Comparison of ENCODE assay signal across 8 cellular contexts in the genomic region with DNA sequence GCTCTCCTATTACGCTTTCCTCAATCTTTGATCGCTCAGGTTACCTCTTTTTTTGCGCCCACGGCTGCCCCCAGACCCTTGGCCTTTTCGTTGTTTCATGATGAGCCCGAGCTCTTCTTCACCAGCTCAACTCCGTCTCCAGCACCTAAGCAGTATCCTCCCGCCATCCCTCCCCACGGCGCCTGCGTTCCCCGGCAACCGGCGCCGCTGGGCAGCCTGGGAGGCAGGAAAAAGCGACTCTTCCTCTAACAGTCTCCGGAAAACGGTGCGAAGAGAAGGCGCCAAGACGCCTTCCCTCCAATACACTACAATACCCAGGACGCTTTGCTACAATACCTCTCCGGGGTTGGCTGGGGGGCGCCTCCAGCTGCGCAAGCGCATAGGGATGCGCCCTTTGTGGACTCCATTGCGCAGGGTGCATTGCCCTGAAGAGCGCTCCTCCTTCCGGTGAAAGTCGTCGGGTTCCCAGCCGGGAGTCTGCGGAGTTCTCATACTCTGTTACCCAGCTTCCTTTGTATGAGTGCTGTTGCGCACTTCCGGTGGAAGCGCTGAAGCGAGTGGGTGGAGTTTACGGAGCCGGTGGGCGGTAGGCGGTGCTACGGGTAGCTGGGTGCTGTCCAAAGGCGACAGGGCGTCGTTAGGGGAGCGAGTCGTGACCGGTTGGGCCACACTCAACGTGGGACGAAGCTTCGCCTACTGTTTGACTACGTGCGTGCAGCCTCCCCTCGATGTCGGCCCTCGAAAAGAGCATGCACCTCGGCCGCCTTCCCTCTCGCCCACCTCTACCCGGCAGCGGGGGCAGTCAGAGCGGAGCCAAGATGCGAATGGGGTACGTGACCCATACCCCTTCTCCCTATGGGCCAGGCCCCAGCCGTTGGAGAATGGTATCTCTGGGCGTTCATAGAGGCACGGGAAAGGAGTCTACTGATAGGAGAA. TPM values are rescaled to one million over a fixed set of nuclear protein-coding genes. Genes with fewer than 3 reads are reported as not detected.
DNase-seq lines count a peak whose midpoint lies in the region; ATAC-seq and TF ChIP-seq lines count a peak whose summit lies in the region.

A gene with protein sequence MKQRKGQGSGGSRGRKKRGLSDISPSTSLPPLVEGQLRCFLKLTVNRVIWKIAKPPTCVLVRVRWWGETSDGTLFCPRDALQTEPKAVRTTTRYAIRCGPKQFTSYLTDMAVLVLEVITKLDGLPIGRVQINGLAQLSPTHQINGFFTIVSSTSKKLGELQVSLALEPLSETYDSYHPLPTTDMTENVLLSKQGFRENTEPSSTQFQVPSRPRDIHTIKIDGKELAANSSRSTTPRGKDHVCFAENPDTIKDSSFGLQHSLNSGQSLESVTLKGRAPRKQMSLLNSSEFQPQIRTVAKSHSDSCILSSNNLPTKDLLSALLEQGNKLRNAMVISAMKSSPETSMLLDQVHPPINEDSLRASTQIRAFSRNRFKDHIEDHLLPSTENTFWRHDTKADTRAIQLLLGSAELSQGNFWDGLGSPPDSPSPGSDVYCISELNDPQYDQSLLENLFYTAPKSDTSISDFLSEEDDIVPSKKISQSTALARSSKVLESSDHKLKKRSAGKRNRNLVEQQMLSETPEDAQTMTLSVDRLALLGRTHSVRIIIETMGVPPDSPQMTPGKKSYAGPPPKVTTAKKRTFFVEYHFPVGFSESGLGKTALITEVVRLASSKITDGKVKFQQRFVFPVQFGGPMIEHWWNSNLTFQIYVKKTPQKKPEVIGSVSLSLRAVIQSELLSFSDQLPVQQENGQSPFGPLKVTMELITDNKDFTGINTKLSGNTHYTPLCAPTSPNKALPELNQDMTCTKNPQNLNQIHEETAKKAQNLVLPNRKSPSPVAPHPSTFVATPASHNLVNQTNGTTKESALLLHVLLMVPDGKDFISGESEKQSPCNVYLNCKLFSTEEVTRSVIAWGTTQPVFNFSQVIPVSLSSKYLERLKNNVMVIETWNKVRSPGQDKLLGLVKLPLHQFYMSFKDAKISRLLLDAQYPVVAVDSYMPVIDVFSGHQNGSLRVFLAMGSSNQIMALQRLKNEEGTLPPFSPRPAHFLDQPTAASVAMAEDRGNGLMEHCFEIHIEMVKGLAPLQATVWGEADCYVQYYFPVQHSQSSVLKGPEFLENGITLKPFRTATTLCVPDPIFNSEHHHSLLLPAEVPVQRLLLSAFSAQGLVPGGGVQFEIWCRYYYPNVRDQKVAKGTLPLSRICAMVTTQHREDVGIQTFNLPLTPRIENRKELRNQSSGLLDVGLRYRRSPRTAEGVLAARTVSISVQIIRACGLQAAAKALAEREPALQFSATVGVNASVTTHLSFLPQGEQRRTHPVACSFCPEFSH (N-terminal part only) (minus strand): TSS at position 309 of the 936 bp plus-strand sequence. CDS start 210 bp downstream, at position 99.
A gene with protein sequence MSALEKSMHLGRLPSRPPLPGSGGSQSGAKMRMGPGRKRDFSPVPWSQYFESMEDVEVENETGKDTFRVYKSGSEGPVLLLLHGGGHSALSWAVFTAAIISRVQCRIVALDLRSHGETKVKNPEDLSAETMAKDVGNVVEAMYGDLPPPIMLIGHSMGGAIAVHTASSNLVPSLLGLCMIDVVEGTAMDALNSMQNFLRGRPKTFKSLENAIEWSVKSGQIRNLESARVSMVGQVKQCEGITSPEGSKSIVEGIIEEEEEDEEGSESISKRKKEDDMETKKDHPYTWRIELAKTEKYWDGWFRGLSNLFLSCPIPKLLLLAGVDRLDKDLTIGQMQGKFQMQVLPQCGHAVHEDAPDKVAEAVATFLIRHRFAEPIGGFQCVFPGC (plus strand): TSS at position 596 of the 936 bp plus-strand sequence. CDS start 133 bp downstream, at position 729.

- H3K4me2 ChIP-seq in Loucy (ENCODE audit: low read depth, low read length, poor library complexity, severe bottlenecking), result peak within 1 kb of the TSS; percentile 96

- H3K9me3 ChIP-seq in ES-I3 (ENCODE audit: control insufficient read depth, insufficient read depth, low read length) (no peaks in the 10 kb centered on the region), Loucy (ENCODE audit: insufficient read depth, low read depth, low read length) (no peaks in the 10 kb centered on the region), RWPE2 (ENCODE audit: severe bottlenecking) (no peaks in the 10 kb centered on the region)

- peak within 1 kb of the TSS; percentile 90 for H2AFZ ChIP-seq in Loucy (ENCODE audit: low read length)

- H3K4me3 Mint-ChIP-seq in activated T-helper 2 cell treated with anti-CD3 and anti-CD28 coated beads, Interferon-gamma antibody, Interleukin-2, Interleukin-4, amounts not matched to agents 10 μg/mL and 5 μg/mL and 100 μg/mL, durations not matched to agents 14 hours and 24 hours and 36 hours (ENCODE audit: low read depth), result no peak within 1 kb of the TSS
- no peak within 1 kb of the TSS for H3K4me3 Mint-ChIP-seq in natural killer cell

- H3K79me2 ChIP-seq in Loucy (ENCODE audit: insufficient read depth, low read length), result peaks cover 87% of the 10 kb centered on the region

- peak within 1 kb of the TSS; percentile 94 for H3K9ac ChIP-seq in ES-I3 (ENCODE audit: low read depth, low read length)
- peak within 1 kb of the TSS; percentile 87 for H3K9ac ChIP-seq in Loucy (ENCODE audit: low read depth, low read length, poor library complexity, severe bottlenecking)

- no peaks in the 10 kb centered on the region for H3F3A ChIP-seq in Loucy (ENCODE audit: low read depth)

- H4K20me1 ChIP-seq in Loucy (ENCODE audit: insufficient read depth, low read length, poor library complexity, severe bottlenecking), result peaks cover 17% of the 10 kb centered on the region

- no peak for TF ChIP-seq CTCF in Loucy (conservative IDR thresholded peaks at IDR 0.05; ENCODE audit: low read length)
- TF ChIP-seq CTCF in RWPE2 (IDR thresholded peaks at IDR 0.05; ENCODE audit: poor library complexity, severe bottlenecking), result peak; percentile 55
- TF ChIP-seq CTCF in fibroblast of pulmonary artery (IDR thresholded peaks at IDR 0.05; ENCODE audit: low read length, missing control alignments), result peak; percentile 27
- peak; percentile 14 for TF ChIP-seq CTCF in natural killer cell (IDR thresholded peaks at IDR 0.05)

- H3K4me3 ChIP-seq in H7 (ENCODE audit: insufficient read depth, low read depth, low read length), result peak within 1 kb of the TSS; percentile 81
- peak within 1 kb of the TSS; percentile 90 for H3K4me3 ChIP-seq in Loucy (ENCODE audit: low read length, poor library complexity, severe bottlenecking)
- peak within 1 kb of the TSS; percentile 57 for H3K4me3 ChIP-seq in RWPE2 (ENCODE audit: severe bottlenecking)
- peak within 1 kb of the TSS; percentile 87 for H3K4me3 ChIP-seq in fibroblast of pulmonary artery (replicated peaks; ENCODE audit: low read depth, low read length)

- no peaks in the 10 kb centered on the region for H3K36me3 ChIP-seq in ES-I3 (ENCODE audit: insufficient read depth, low read length)
- 0 out of 2 replicates have a peak, but pooled peaks cover 1% of the 10 kb centered on the region for H3K36me3 ChIP-seq in H7 (replicated peaks; ENCODE audit: control insufficient read depth, insufficient read depth, low read length)
- 0 out of 2 replicates have a peak, but pooled peaks cover 6% of the 10 kb centered on the region for H3K36me3 ChIP-seq in Loucy (ENCODE audit: insufficient read depth, low read length)
- H3K36me3 ChIP-seq in RWPE2 (ENCODE audit: low read depth), result peaks cover 32% of the 10 kb centered on the region

- peak; percentile 91 for ATAC-seq in RWPE2 (ENCODE audit: low read depth)
- ATAC-seq in natural killer cell, result peak; percentile 91 to 96 (median 92)

- H3K4me1 ChIP-seq in ES-I3 (ENCODE audit: insufficient read depth, low read length) (peaks cover 13% of the 10 kb centered on the region; the same call in 1 of the 2 replicates), Loucy (ENCODE audit: insufficient read depth, low read length, poor library complexity, severe bottlenecking) (peaks cover 65% of the 10 kb centered on the region), RWPE2 (ENCODE audit: insufficient read depth, poor library complexity, severe bottlenecking) (peaks cover 21% of the 10 kb centered on the region)

- DNase-seq in H7, result peak; percentile 90
- peak; percentile 98 for DNase-seq in RWPE2 (ENCODE audit: low spot score)
- DNase-seq in activated T-helper 2 cell treated with anti-CD3 and anti-CD28 coated beads, Interferon-gamma antibody, Interleukin-2, Interleukin-4, amounts not matched to agents 10 μg/mL and 5 μg/mL and 100 μg/mL, durations not matched to agents 14 hours and 24 hours and 36 hours (ENCODE audit: low spot score), result peak; percentile 99
- peak; percentile 100 for DNase-seq in fibroblast of pulmonary artery (ENCODE audit: low read depth)
- DNase-seq in natural killer cell, result peak; percentile 93
- peak; percentile 98 for DNase-seq in stimulated activated naive CD4-positive, alpha-beta T cell treated with Interleukin-2 at 50 U/mL for 16 hours (lab: John Stamatoyannopoulos, UW)

- H3K27ac Mint-ChIP-seq in activated T-helper 2 cell treated with anti-CD3 and anti-CD28 coated beads, Interferon-gamma antibody, Interleukin-2, Interleukin-4, amounts not matched to agents 10 μg/mL and 5 μg/mL and 100 μg/mL, durations not matched to agents 14 hours and 24 hours and 36 hours, result no peak within 1 kb of the TSS
- no peak within 1 kb of the TSS for H3K27ac Mint-ChIP-seq in natural killer cell

- H3K27ac ChIP-seq in RWPE2 (ENCODE audit: poor library complexity, severe bottlenecking), result peak within 1 kb of the TSS; percentile 59

- H3K27me3 ChIP-seq in H7 (ENCODE audit: control insufficient read depth, insufficient read depth, low read length) (no peaks in the 10 kb centered on the region), Loucy (ENCODE audit: insufficient read depth, low read length, poor library complexity, severe bottlenecking) (no peaks in the 10 kb centered on the region), RWPE2 (ENCODE audit: insufficient read depth, poor library complexity, severe bottlenecking) (no peaks in the 10 kb centered on the region)

- intact Hi-C loops in activated T-helper 2 cell treated with anti-CD3 and anti-CD28 coated beads, Interferon-gamma antibody, Interleukin-2, Interleukin-4, amounts not matched to agents 10 μg/mL and 5 μg/mL and 100 μg/mL, durations not matched to agents 14 hours and 24 hours and 36 hours (cut with micrococcal nuclease), result loop anchor here (1.0 to 5.0 kb wide), 8 partner anchors 34 to 384 kb away; a partner anchor contains a TSS
- intact Hi-C loops in natural killer cell (cut with micrococcal nuclease), result loop anchor here (2.0 to 5.0 kb wide), 3 partner anchors 189 to 392 kb away; a partner anchor contains a TSS

- no peaks in the 10 kb centered on the region for H3K27me3 Mint-ChIP-seq in activated T-helper 2 cell treated with anti-CD3 and anti-CD28 coated beads, Interferon-gamma antibody, Interleukin-2, Interleukin-4, amounts not matched to agents 10 μg/mL and 5 μg/mL and 100 μg/mL, durations not matched to agents 14 hours and 24 hours and 36 hours (ENCODE audit: low read depth)
- no peaks in the 10 kb centered on the region for H3K27me3 Mint-ChIP-seq in natural killer cell (ENCODE audit: low read depth in 2 of 2)

- H3K9me2 ChIP-seq in Loucy (replicated peaks; ENCODE audit: low read depth, low read length), result no peaks in the 10 kb centered on the region

- H3K36me3 Mint-ChIP-seq in activated T-helper 2 cell treated with anti-CD3 and anti-CD28 coated beads, Interferon-gamma antibody, Interleukin-2, Interleukin-4, amounts not matched to agents 10 μg/mL and 5 μg/mL and 100 μg/mL, durations not matched to agents 14 hours and 24 hours and 36 hours (ENCODE audit: low read depth), result peaks cover 23% of the 10 kb centered on the region
- no peaks in the 10 kb centered on the region for H3K36me3 Mint-ChIP-seq in natural killer cell

- peaks cover 13% of the 10 kb centered on the region for H3K4me1 Mint-ChIP-seq in activated T-helper 2 cell treated with anti-CD3 and anti-CD28 coated beads, Interferon-gamma antibody, Interleukin-2, Interleukin-4, amounts not matched to agents 10 μg/mL and 5 μg/mL and 100 μg/mL, durations not matched to agents 14 hours and 24 hours and 36 hours (ENCODE audit: low read depth)
- H3K4me1 Mint-ChIP-seq in natural killer cell, result peaks cover 4 to 6% of the 10 kb centered on the region in 2 donors

- no peaks in the 10 kb centered on the region for H3K9me3 Mint-ChIP-seq in activated T-helper 2 cell treated with anti-CD3 and anti-CD28 coated beads, Interferon-gamma antibody, Interleukin-2, Interleukin-4, amounts not matched to agents 10 μg/mL and 5 μg/mL and 100 μg/mL, durations not matched to agents 14 hours and 24 hours and 36 hours
- H3K9me3 Mint-ChIP-seq in natural killer cell, result no peaks in the 10 kb centered on the region

RNA-seq across cellular contexts. Expression of the first gene that starts in this region (rescaled TPM):
- 8.0 and 14.4 TPM in 2 replicates for total RNA-seq in H7 (2014; rRNA removed; shearing (Covaris generic))
- total RNA-seq in activated T-helper 2 cell treated with anti-CD3 and anti-CD28 coated beads, Interferon-gamma antibody, Interleukin-2, Interleukin-4, amounts not matched to agents 10 μg/mL and 5 μg/mL and 100 μg/mL, durations not matched to agents 14 hours and 24 hours and 36 hours, result 32.5 and 33.1 TPM in 2 replicates
- 10 to 100 TPM; 55.0 to 67.6 (median 58.1) TPM for total RNA-seq in natural killer cell

RNA-seq across cellular contexts. Expression of the second gene that starts in this region (rescaled TPM):
- total RNA-seq in H7 (2014; rRNA removed; shearing (Covaris generic)), result 33.2 and 38.6 TPM in 2 replicates
- 67.1 and 67.5 TPM in 2 replicates for total RNA-seq in activated T-helper 2 cell treated with anti-CD3 and anti-CD28 coated beads, Interferon-gamma antibody, Interleukin-2, Interleukin-4, amounts not matched to agents 10 μg/mL and 5 μg/mL and 100 μg/mL, durations not matched to agents 14 hours and 24 hours and 36 hours
- 10 to 100 TPM; 15.6 to 18.5 (median 16.9) TPM for total RNA-seq in natural killer cell

Comparison
In these comparisons a context has a peak if more than half of its experiments do, and no peak if none do; other contexts are left out.
1. Peak in every context shown above with its lines: DNase-seq, ATAC-seq, H3K4me3 ChIP-seq and H3K27ac ChIP-seq.